ENCODE assay signal across 15 cellular contexts in the genomic region with DNA sequence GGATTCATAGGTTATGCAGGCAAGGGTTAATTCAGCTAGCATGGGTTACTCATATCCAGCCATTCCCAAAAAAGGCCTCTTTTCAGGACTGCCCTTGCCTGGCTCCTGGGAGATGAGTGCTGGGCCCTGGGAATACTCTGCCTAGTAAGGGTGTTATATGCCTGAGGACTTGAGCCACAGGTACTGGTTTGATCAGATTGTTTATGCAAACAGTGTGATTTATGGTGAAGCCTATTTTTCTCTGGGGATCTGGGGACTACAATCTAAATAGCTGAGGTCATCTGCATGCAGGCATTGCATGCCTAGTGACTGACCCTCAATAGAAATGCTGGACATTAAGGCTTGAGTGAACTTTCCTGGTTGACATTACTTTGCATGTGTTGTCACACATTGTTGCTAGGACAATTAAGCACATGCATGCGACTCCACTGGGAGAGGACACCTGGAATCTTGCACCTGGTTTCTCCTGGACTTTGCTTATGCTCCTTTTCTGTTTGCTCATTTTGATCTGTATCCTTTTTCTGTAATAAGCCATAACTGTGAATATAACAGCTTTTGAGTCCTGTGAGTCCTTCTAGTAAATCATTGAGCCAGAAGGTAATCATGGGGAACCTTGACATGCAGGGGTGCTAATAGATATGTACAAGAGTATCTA.
DNase-seq lines count a peak whose midpoint lies in the region; FAIRE-seq and TF ChIP-seq lines count a peak whose summit lies in the region.
"Had no signal": no experiment of that assay in that cellular context is flagged by ENCODE, and none has a peak within 500 bp of the region (broad histone marks: within the 10 kb centered on the region; RNA-seq: fewer than 3 reads in every experiment).

No MANE protein-coding gene starts in this region.

- H3K4me1 ChIP-seq in hepatocyte (ENCODE audit: insufficient read depth): peaks cover 3% of the 10 kb centered on the region

- no peak overlapping the region for H3K4me2 ChIP-seq in hepatocyte
- H3K4me2 ChIP-seq: PC-9 had no signal

- no peaks in the 10 kb centered on the region for H3K36me3 Mint-ChIP-seq in nephron (ENCODE audit: low read depth)

- H3K36me3 ChIP-seq in hepatocyte (replicated peaks; ENCODE audit: insufficient read depth, low read depth): no peaks in the 10 kb centered on the region

- WGBS in hepatocyte (ENCODE audit: low lambda C conversion rate, missing lambda C conversion rate): 52% methylated on average over 1 of the region's 1 CpG

- no peak overlapping the region for H3K4me3 Mint-ChIP-seq in nephron
- H3K4me3 Mint-ChIP-seq: CD4-positive, alpha-beta T cell had no signal

- no peaks in the 10 kb centered on the region for H3K9me2 ChIP-seq in hepatocyte (replicated peaks; ENCODE audit: insufficient read depth)

- peak overlapping the region; percentile 1 for H3K27ac ChIP-seq in hepatocyte
- H3K27ac ChIP-seq: PC-9, SK-N-MC had no signal

- H3K27me3 Mint-ChIP-seq in nephron (ENCODE audit: low read depth): no peaks in the 10 kb centered on the region
- H3K27me3 Mint-ChIP-seq: CD4-positive, alpha-beta T cell had no signal

- TF ChIP-seq CTCF in hepatocyte (IDR thresholded peaks at IDR 0.05; ENCODE audit: poor library complexity): no peak
- TF ChIP-seq CTCF in nephron (IDR thresholded peaks at IDR 0.05; ENCODE audit: unreplicated experiment in 3 of 3): no peak

- H3K4me3 ChIP-seq in hepatocyte: no peak overlapping the region
- H3K4me3 ChIP-seq: PC-9, SK-N-MC had no signal

- H3K4me1 Mint-ChIP-seq in nephron: peaks cover 11% of the 10 kb centered on the region

- DNase-seq in DMS53 (lab: John Stamatoyannopoulos, UW): peak; percentile 68
- no peak for DNase-seq in HTR-8/SVneo (ENCODE audit: insufficient read length, low spot score)
- DNase-seq in hepatocyte (ENCODE audit: low spot score): peak; percentile 8
- no peak for DNase-seq in NCI-H226
- no peak for DNase-seq in ACHN
- no peak for DNase-seq in dedifferentiated amniotic fluid mesenchymal stem cell (ENCODE audit: extremely low spot score)
- no peak for DNase-seq in cerebellar cortex (ENCODE audit: low spot score)
- DNase-seq: CD4-positive, alpha-beta T cell; H7; NCI-H1436; NCI-H2227 treated with DMSO at 0.1 percent for 48 hours had no signal

- no peaks in the 10 kb centered on the region for H3K9me3 Mint-ChIP-seq in nephron
- H3K9me3 Mint-ChIP-seq: CD4-positive, alpha-beta T cell had no signal

- H4K20me1 ChIP-seq in hepatocyte (ENCODE audit: insufficient read depth, poor library complexity, severe bottlenecking): no peaks in the 10 kb centered on the region

- in situ Hi-C loops in ACHN (cut with HindIII; ENCODE audit: low pct_ligation_motif_present, low pct_unique_long_range_greater_than_20kb, low sequenced_read_pairs): no loop called here

- FAIRE-seq in HTR-8/SVneo (lab: Jason Lieb, UNC): peak; percentile 98
- FAIRE-seq: D721Med had no signal

- H3K27ac Mint-ChIP-seq in nephron: peak overlapping the region in 2 of 3 experiments; percentile 12 to 48
- H3K27ac Mint-ChIP-seq: CD4-positive, alpha-beta T cell had no signal

- H3K27me3 ChIP-seq in hepatocyte: no peaks in the 10 kb centered on the region

- no peak overlapping the region for H2AFZ ChIP-seq in hepatocyte
- H2AFZ ChIP-seq: PC-9 had no signal

- H3K79me2 ChIP-seq in hepatocyte: no peaks in the 10 kb centered on the region

- no peaks in the 10 kb centered on the region for H3K9me3 ChIP-seq in hepatocyte (ENCODE audit: low read depth)

Comparison
In these comparisons a context has a peak if more than half of its experiments do, and no peak if none do; other contexts are left out.
1. DNase-seq: peak in DMS53 (single experiment) and hepatocyte (single experiment); none in HTR-8/SVneo (single experiment), NCI-H226 (single experiment), ACHN (single experiment), dedifferentiated amniotic fluid mesenchymal stem cell (single experiment) and cerebellar cortex (single experiment).